Comparison of ENCODE assay signal across 11 cellular contexts in genomic region chr5:16492398-16493175, GRCh38. TPM values are rescaled to one million over a fixed set of nuclear protein-coding genes. Genes with fewer than 3 reads are reported as not detected.
DNase-seq lines count a peak whose midpoint lies in the region; ATAC-seq and TF ChIP-seq lines count a peak whose summit lies in the region.
"Had no signal": no experiment of that assay in that cellular context is flagged by ENCODE, and none has a peak within 500 bp of the region (broad histone marks: within the 10 kb centered on the region; RNA-seq: fewer than 3 reads in every experiment).

No MANE protein-coding gene starts in this region.

- no peaks in the 10 kb centered on the region for H3K9me3 Mint-ChIP-seq in Calu3 (ENCODE audit: low read depth, unreplicated experiment)
- H3K9me3 Mint-ChIP-seq in natural killer cell treated with Interleukin-12 subunit alpha and Interleukin-12 subunit beta and Interleukin-15 and Interleukin-18, amount 100 ng/mL, for 72 hours = no peaks in the 10 kb centered on the region

- CTCF ChIA-PET in Calu3 (lab: Charles Lee) = interaction anchor here (0.6 to 1.0 kb wide), 3 partner anchors 29 to 58 kb away, joined by 3 to 4 read pairs (median 3); no protein-coding TSS in a partner anchor

- DNase-seq in Calu3 (peak; percentile 36), NCI-H2171 treated with DMSO at 0.1 percent for 48 hours (lab: John Stamatoyannopoulos, UW) (peak; percentile 69), epithelial cell of prostate (ENCODE audit: low read depth, low spot score) (peak; percentile 76), omental fat pad (ENCODE audit: low spot score) (no peak), inferior parietal cortex (ENCODE audit: extremely low spot score) (no peak), DMS79 (lab: John Stamatoyannopoulos, UW) (no peak)
- DNase-seq in natural killer cell treated with Interleukin-12 subunit alpha and Interleukin-12 subunit beta and Interleukin-15 and Interleukin-18, amount 100 ng/mL, for 72 hours (ENCODE audit: low spot score) = no peak
- DNase-seq in effector CD4-positive, alpha-beta T cell = no peak
- DNase-seq: activated B cell treated with CpG ODN at 0.5 μM for 24 hours had no signal

- H3K27me3 Mint-ChIP-seq in Calu3 (ENCODE audit: unreplicated experiment) = no peaks in the 10 kb centered on the region
- H3K27me3 Mint-ChIP-seq in natural killer cell treated with Interleukin-12 subunit alpha and Interleukin-12 subunit beta and Interleukin-15 and Interleukin-18, amount 100 ng/mL, for 72 hours = peaks cover 5 to 15% of the 10 kb centered on the region in 2 donors
- H3K27me3 Mint-ChIP-seq: activated B cell treated with CpG ODN at 0.5 μM for 24 hours had no signal

- peak; percentile 62 for ATAC-seq in omental fat pad (ENCODE audit: low FRiP score)
- ATAC-seq in natural killer cell treated with Interleukin-12 subunit alpha and Interleukin-12 subunit beta and Interleukin-15 and Interleukin-18, amount 100 ng/mL, for 72 hours = no peak
- ATAC-seq: GM12878 had no signal

- peak overlapping the region; percentile 43 for H3K27ac Mint-ChIP-seq in Calu3 (ENCODE audit: unreplicated experiment)
- no peak overlapping the region for H3K27ac Mint-ChIP-seq in natural killer cell treated with Interleukin-12 subunit alpha and Interleukin-12 subunit beta and Interleukin-15 and Interleukin-18, amount 100 ng/mL, for 72 hours
- H3K27ac Mint-ChIP-seq: activated B cell treated with CpG ODN at 0.5 μM for 24 hours had no signal

- no peak overlapping the region for H3K4me3 Mint-ChIP-seq in Calu3 (ENCODE audit: low read depth, unreplicated experiment)
- H3K4me3 Mint-ChIP-seq in natural killer cell treated with Interleukin-12 subunit alpha and Interleukin-12 subunit beta and Interleukin-15 and Interleukin-18, amount 100 ng/mL, for 72 hours = no peak overlapping the region
- H3K4me3 Mint-ChIP-seq: activated B cell treated with CpG ODN at 0.5 μM for 24 hours had no signal

- no TSS peak for BruUV-seq in Calu3 (replicated peaks; lab: Mats Ljungman, UMichigan)

- H3K36me3 Mint-ChIP-seq in Calu3 (ENCODE audit: insufficient read depth, unreplicated experiment) = no peaks in the 10 kb centered on the region
- peaks cover 4% of the 10 kb centered on the region for H3K36me3 Mint-ChIP-seq in natural killer cell treated with Interleukin-12 subunit alpha and Interleukin-12 subunit beta and Interleukin-15 and Interleukin-18, amount 100 ng/mL, for 72 hours

- peaks cover 34% of the 10 kb centered on the region for H3K4me1 Mint-ChIP-seq in Calu3 (ENCODE audit: low read depth, unreplicated experiment)
- no peaks in the 10 kb centered on the region for H3K4me1 Mint-ChIP-seq in natural killer cell treated with Interleukin-12 subunit alpha and Interleukin-12 subunit beta and Interleukin-15 and Interleukin-18, amount 100 ng/mL, for 72 hours (ENCODE audit: low read depth in 2 of 2)
- H3K4me1 Mint-ChIP-seq: activated B cell treated with CpG ODN at 0.5 μM for 24 hours had no signal

- intact Hi-C loops in Calu3 (cut with micrococcal nuclease; ENCODE audit: unreplicated experiment) = no loop called here

- peak overlapping the region; percentile 87 for H3K27ac ChIP-seq in epithelial cell of prostate
- H3K27ac ChIP-seq: HL-60 had no signal

- TF ChIP-seq CTCF in Calu3 (IDR thresholded peaks at IDR 0.05; ENCODE audit: unreplicated experiment) = no peak
- TF ChIP-seq CTCF in omental fat pad (IDR thresholded peaks at IDR 0.05) = no peak

RNA-seq across cellular contexts. Expression of gene ZNF622, which starts 27.0 kb away (rescaled TPM):
- total RNA-seq in Calu3 (2022) (28.6 and 31.5 TPM in 2 replicates), omental fat pad (10 to 100 TPM; 20.6 to 40.7 (median 25.9) TPM)
- 10 to 100 TPM; 38.4 to 47.9 TPM for total RNA-seq in natural killer cell treated with Interleukin-12 subunit alpha and Interleukin-12 subunit beta and Interleukin-15 and Interleukin-18, amount 100 ng/mL, for 72 hours

Comparison
In these comparisons a context has a peak if more than half of its experiments do, and no peak if none do; other contexts are left out.
1. DNase-seq: peak in Calu3 (single experiment), NCI-H2171 treated with DMSO at 0.1 percent for 48 hours (single experiment) and epithelial cell of prostate (single experiment); none in omental fat pad (single experiment), inferior parietal cortex (single experiment), DMS79 (single experiment), natural killer cell treated with Interleukin-12 subunit alpha and Interleukin-12 subunit beta and Interleukin-15 and Interleukin-18, amount 100 ng/mL, for 72 hours (single experiment) and effector CD4-positive, alpha-beta T cell (single experiment).